Comparison of ENCODE assay signal across 15 cellular contexts in genomic region chr2:134927195-134927594, GRCh38. TPM values are rescaled to one million over a fixed set of nuclear protein-coding genes. Genes with fewer than 3 reads are reported as not detected.
DNase-seq lines count a peak whose midpoint lies in the region; ATAC-seq, FAIRE-seq and TF ChIP-seq lines count a peak whose summit lies in the region.
"Had no signal": no experiment of that assay in that cellular context is flagged by ENCODE, and none has a peak within 500 bp of the region (broad histone marks: within the 10 kb centered on the region; RNA-seq: fewer than 3 reads in every experiment).

No MANE protein-coding gene starts in this region.

- TF ChIP-seq EP300 in K562 (IDR thresholded peaks at IDR 0.05; ENCODE audit: low read length) = no peak

- DNase-seq in AG08396 (ENCODE audit: low spot score) = peak; percentile 6
- peak; percentile 47 for DNase-seq in HT1080 (ENCODE audit: low read depth)
- peak in 1 of 4 experiments; percentile 24 for DNase-seq in K562 (ENCODE audit: extremely low read depth in 1 of 4, low spot score in 3 of 4)
- DNase-seq in left lobe of liver (ENCODE audit: low spot score) = no peak
- DNase-seq in BE2C = no peak
- DNase-seq in hepatocyte (ENCODE audit: low spot score) = no peak
- no peak for DNase-seq in natural killer cell treated with Interleukin-12 subunit alpha and Interleukin-12 subunit beta and Interleukin-15 and Interleukin-18, amount 100 ng/mL, for 72 hours (ENCODE audit: low spot score)
- DNase-seq: activated T-cell treated with anti-CD3 and anti-CD28 coated beads, Interleukin-2, amount 50 U/mL, for 48 hours; left colon; NCI-H1105; NCI-H510A; occipital lobe; SIG-M5 had no signal

- H3K27me3 ChIP-seq in K562 (ENCODE audit: control insufficient read depth in 2 of 2, insufficient read depth in 2 of 2, low read length in 2 of 2) (no peaks in the 10 kb centered on the region), BE2C (no peaks in the 10 kb centered on the region), hepatocyte (no peaks in the 10 kb centered on the region)

- WGBS in K562 (ENCODE audit: insufficient coverage, low coverage, missing lambda C conversion rate) = 62% methylated on average over 3 of the region's 3 CpGs
- 92% methylated on average over 3 of the region's 3 CpGs for WGBS in hepatocyte (ENCODE audit: low lambda C conversion rate, missing lambda C conversion rate)

- no peaks in the 10 kb centered on the region for H3K9me2 ChIP-seq in hepatocyte (replicated peaks; ENCODE audit: insufficient read depth)

- FAIRE-seq in K562 (lab: Jason Lieb, UNC) = peak; percentile 75

- H3K36me3 ChIP-seq in K562 (ENCODE audit: control insufficient read depth, insufficient read depth, low read length) (peaks cover 65% of the 10 kb centered on the region; the same call in 2 of the 3 replicates), BE2C (no peaks in the 10 kb centered on the region), hepatocyte (replicated peaks; ENCODE audit: insufficient read depth, low read depth) (no peaks in the 10 kb centered on the region)

- H3K9me3 ChIP-seq in K562 (replicated peaks; ENCODE audit: control insufficient read depth, insufficient read depth, low read depth, low read length) (no peaks in the 10 kb centered on the region), BE2C (no peaks in the 10 kb centered on the region), hepatocyte (ENCODE audit: low read depth) (no peaks in the 10 kb centered on the region)

- peaks cover 4 to 10% of the 10 kb centered on the region in 2 experiments; a peak in 3 of 5 replicates for H3K4me1 ChIP-seq in K562 (replicated peaks in 1 of 2; ENCODE audit: control insufficient read depth in 2 of 2, insufficient read depth in 2 of 2, low read length in 2 of 2)
- no peaks in the 10 kb centered on the region for H3K4me1 ChIP-seq in BE2C
- H3K4me1 ChIP-seq in hepatocyte (ENCODE audit: insufficient read depth) = peaks cover 8% of the 10 kb centered on the region

- peaks cover 50 to 51% of the 10 kb centered on the region in 2 donors for H3K4me1 Mint-ChIP-seq in natural killer cell treated with Interleukin-12 subunit alpha and Interleukin-12 subunit beta and Interleukin-15 and Interleukin-18, amount 100 ng/mL, for 72 hours (ENCODE audit: low read depth in 2 of 2)

- H3K9me3 Mint-ChIP-seq in natural killer cell treated with Interleukin-12 subunit alpha and Interleukin-12 subunit beta and Interleukin-15 and Interleukin-18, amount 100 ng/mL, for 72 hours = no peaks in the 10 kb centered on the region

- peaks cover 24% of the 10 kb centered on the region for H3K36me3 Mint-ChIP-seq in natural killer cell treated with Interleukin-12 subunit alpha and Interleukin-12 subunit beta and Interleukin-15 and Interleukin-18, amount 100 ng/mL, for 72 hours

- no peak overlapping the region for H2AFZ ChIP-seq in K562 (ENCODE audit: low read depth, low read length)
- H2AFZ ChIP-seq in hepatocyte = no peak overlapping the region

- H3K27ac ChIP-seq in K562 (ENCODE audit: extremely low read depth, low read depth, low read length) (no peak overlapping the region), hepatocyte (no peak overlapping the region)
- H3K27ac ChIP-seq: C4-2B had no signal

- TF ChIP-seq CTCF in K562 (IDR thresholded peaks at IDR 0.05 in 2 of 3, conservative IDR thresholded peaks at IDR 0.05 in 1 of 3; ENCODE audit: insufficient read depth in 2 of 3, low read depth in 1 of 3, low read length in 3 of 3) = no peak
- TF ChIP-seq CTCF in BE2C (IDR thresholded peaks at IDR 0.05; ENCODE audit: low read depth, low read length) = no peak
- no peak for TF ChIP-seq CTCF in hepatocyte (IDR thresholded peaks at IDR 0.05; ENCODE audit: poor library complexity)

- H3K4me3 Mint-ChIP-seq in natural killer cell treated with Interleukin-12 subunit alpha and Interleukin-12 subunit beta and Interleukin-15 and Interleukin-18, amount 100 ng/mL, for 72 hours = no peak overlapping the region

- CTCF ChIA-PET in K562 (lab: Yijun Ruan, JAX; ENCODE audit: low intra/inter-chr PET ratio) = no interaction called here

- H3K79me2 ChIP-seq in K562 (ENCODE audit: control insufficient read depth, insufficient read depth, low read length) = peaks cover 99% of the 10 kb centered on the region
- H3K79me2 ChIP-seq in hepatocyte = peaks cover 99% of the 10 kb centered on the region

- no peaks in the 10 kb centered on the region for H3K27me3 Mint-ChIP-seq in natural killer cell treated with Interleukin-12 subunit alpha and Interleukin-12 subunit beta and Interleukin-15 and Interleukin-18, amount 100 ng/mL, for 72 hours

- no peak overlapping the region for H3K4me2 ChIP-seq in K562 (ENCODE audit: insufficient read depth, low read length)
- H3K4me2 ChIP-seq in hepatocyte = no peak overlapping the region

- ATAC-seq in K562 = peak; percentile 54
- ATAC-seq in left lobe of liver = peak; percentile 23
- no peak for ATAC-seq in GM21786 (IDR thresholded peaks at IDR 0.05; ENCODE audit: unreplicated experiment)
- ATAC-seq in natural killer cell treated with Interleukin-12 subunit alpha and Interleukin-12 subunit beta and Interleukin-15 and Interleukin-18, amount 100 ng/mL, for 72 hours = no peak
- ATAC-seq: left colon had no signal

- no peaks in the 10 kb centered on the region for H3K9me1 ChIP-seq in K562 (ENCODE audit: control insufficient read depth, insufficient read depth, low read length)

- H3K9ac ChIP-seq in K562 (ENCODE audit: insufficient read depth in 1 of 2, low read depth in 2 of 2, low read length in 2 of 2) = no peak overlapping the region; a peak in 1 of 4 replicates

- no peak overlapping the region for H3K4me3 ChIP-seq in K562
- H3K4me3 ChIP-seq in BE2C (ENCODE audit: low read depth, low read length) = no peak overlapping the region
- H3K4me3 ChIP-seq in hepatocyte = no peak overlapping the region

- no peak for TF ChIP-seq RAD21 in K562 (CRISPR knock-in tag; conservative IDR thresholded peaks at IDR 0.05 in 1 of 2, IDR thresholded peaks at IDR 0.05 in 1 of 2)

- BruUV-seq in K562 (replicated peaks; lab: Mats Ljungman, UMichigan) = no TSS peak

- in situ Hi-C loops in K562 (cut with MboI) = no loop called here

- TF ChIP-seq POLR2A in K562 (conservative IDR thresholded peaks at IDR 0.05) = no peak

- peaks cover 32% of the 10 kb centered on the region for H4K20me1 ChIP-seq in K562 (replicated peaks; ENCODE audit: control insufficient read depth, insufficient read depth, low read length)
- H4K20me1 ChIP-seq in hepatocyte (ENCODE audit: insufficient read depth, poor library complexity, severe bottlenecking) = peaks cover 97% of the 10 kb centered on the region

- intact Hi-C loops in K562 (cut with micrococcal nuclease) = no loop called here

- H3K27ac Mint-ChIP-seq in natural killer cell treated with Interleukin-12 subunit alpha and Interleukin-12 subunit beta and Interleukin-15 and Interleukin-18, amount 100 ng/mL, for 72 hours = no peak overlapping the region

- POLR2A ChIA-PET in K562 (lab: Yijun Ruan, JAX) = interaction anchor here (0.6 to 1.4 kb wide), 3 partner anchors 9 to 11 kb away, joined by 3 read pairs; partner anchors contain the start of gene CCNT2

TF ChIP-seq in K562, 482 proteins besides CTCF, POLR2A, EP300 and RAD21 (continues in another document):
- TF ChIP-seq MAFF (IDR thresholded peaks at IDR 0.05; ENCODE audit: low read length) (peak; percentile 52; the same call in 1 of the 2 replicates), C11orf30 (IDR thresholded peaks at IDR 0.05; ENCODE audit: low read depth) (peak; percentile 75), ZNF316 (IDR thresholded peaks at IDR 0.05) (peak; percentile 75), MAFG (tag; conservative IDR thresholded peaks at IDR 0.05) (peak; percentile 80)

RNA-seq across cellular contexts. Expression of gene CCNT2, which starts 8.6 kb away (rescaled TPM):
- 10.8 and 15.6 TPM in 2 replicates for total RNA-seq in HT1080 (2014; rRNA removed; shearing (Covaris generic))
- 7.9 and 8.6 TPM in 2 replicates for polyA plus RNA-seq in HT1080 (2015; cell fraction: cytosol; rRNA removed)
- 49.0 and 53.4 TPM in 2 replicates for polyA plus RNA-seq in HT1080 (2015; cell fraction: nucleus; rRNA removed)
- 83.8 and 133 TPM in 2 replicates for total RNA-seq in K562 (2011; cell fraction: chromatin; rRNA removed; ENCODE audit: low replicate concordance)
- total RNA-seq in K562 (2011; cell fraction: nucleolus; rRNA removed) = 42.4 and 51.6 TPM in 2 replicates
- 77.5 and 104 TPM in 2 replicates for total RNA-seq in K562 (2011; cell fraction: nucleoplasm; rRNA removed)
- 14.5 and 19.8 TPM in 2 replicates for total RNA-seq in K562 (2014; rRNA removed)
- total RNA-seq in K562 (2014; rRNA removed; fragmentation: Illumina TruSeq; extraction: Trizol) = 29.3 and 32.0 TPM in 2 replicates
- 26.5 and 30.0 TPM in 2 replicates for total RNA-seq in K562 (2015; rRNA removed; fragmentation: Illumina TruSeq; extraction: Trizol)
- total RNA-seq in K562 (2021) = 28.0 and 29.0 TPM in 2 replicates
- 26.1 and 26.2 TPM in 2 replicates for polyA plus RNA-seq in K562 (2011; rRNA removed)
- polyA plus RNA-seq in K562 (2011; cell fraction: cytosol; rRNA removed) = 6.9 and 10.3 TPM in 2 replicates
- 56.8 and 60.1 TPM in 2 replicates for polyA plus RNA-seq in K562 (2011; cell fraction: nucleus; rRNA removed)
- 12.7 and 16.9 TPM in 2 replicates for polyA plus RNA-seq in K562 (2012)
- polyA plus RNA-seq in K562 (2014; fragmentation: Illumina TruSeq; extraction: Trizol) = 19.0 and 22.7 TPM in 2 replicates
- 10 to 100 TPM; 12.6 to 16.9 TPM for polyA plus RNA-seq in K562 (2014; fragmentation: Nextera tagmentation; extraction: Ambion mirVana)
- polyA plus RNA-seq in K562 (2014; rRNA removed) = 15.4 and 16.3 TPM in 2 replicates
- polyA minus RNA-seq in K562 (2011; rRNA and poly(A)+ RNA removed) = 54.7 and 66.0 TPM in 2 replicates
- polyA minus RNA-seq in K562 (2011; cell fraction: cytosol; rRNA and poly(A)+ RNA removed) = 13.6 and 19.6 TPM in 2 replicates
- 63.4 and 80.8 TPM in 2 replicates for polyA minus RNA-seq in K562 (2011; cell fraction: nucleus; rRNA and poly(A)+ RNA removed)
- 19.5 TPM for total RNA-seq in left lobe of liver
- 15.1 TPM for polyA plus RNA-seq in BE2C (2012; ENCODE audit: insufficient read depth, insufficient read length, low read depth)
- total RNA-seq in hepatocyte = 27.7 and 41.7 TPM in 2 replicates
- polyA plus RNA-seq in hepatocyte = 13.1 and 14.9 TPM in 2 replicates
- total RNA-seq in natural killer cell treated with Interleukin-12 subunit alpha and Interleukin-12 subunit beta and Interleukin-15 and Interleukin-18, amount 100 ng/mL, for 72 hours = 10 to 100 TPM; 38.9 to 55.8 TPM

Comparison
In these comparisons a context has a peak if more than half of its experiments do, and no peak if none do; other contexts are left out.
1. DNase-seq: peak in AG08396 (single experiment) and HT1080 (single experiment); none in left lobe of liver (single experiment), BE2C (single experiment), hepatocyte (single experiment) and natural killer cell treated with Interleukin-12 subunit alpha and Interleukin-12 subunit beta and Interleukin-15 and Interleukin-18, amount 100 ng/mL, for 72 hours (single experiment).
2. ATAC-seq: peak in K562 (single experiment) and left lobe of liver (single experiment); none in GM21786 (single experiment) and natural killer cell treated with Interleukin-12 subunit alpha and Interleukin-12 subunit beta and Interleukin-15 and Interleukin-18, amount 100 ng/mL, for 72 hours (0 of 2).